ENCODE assay signal across 27 cellular contexts in genomic region chr12:19415563-19415962, GRCh38.
"Had no signal": no experiment of that assay in that cellular context is flagged by ENCODE, and none has a peak within 500 bp of the region (broad histone marks: within the 10 kb centered on the region; RNA-seq: fewer than 3 reads in every experiment).

No MANE protein-coding gene starts in this region.

- H3K36me3 ChIP-seq: adrenal gland, breast epithelium, cardiac muscle cell, colonic mucosa had no signal

- DNase-seq: activated CD4-positive, alpha-beta memory T cell treated with anti-CD3 and anti-CD28 coated beads for 36 hours; activated CD4-positive, alpha-beta T cell treated with anti-CD3 and anti-CD28 coated beads for 36 hours; activated CD4-positive, alpha-beta T cell treated with anti-CD3 and anti-CD28 coated beads, Interleukin-2, amount 10 ng/mL, durations not matched to agents 24 days and 14 days; activated CD4-positive, CD25-positive, alpha-beta regulatory T cell; activated CD4-positive, CD25-positive, alpha-beta regulatory T cell treated with anti-CD3 and anti-CD28 coated beads, Interleukin-2, amount 50 U/mL, for 72 hours; activated CD8-positive, alpha-beta memory T cell treated with anti-CD3 and anti-CD28 coated beads, Interleukin-2, amount 10 ng/mL, durations not matched to agents 7 days and 5 days; activated CD8-positive, alpha-beta memory T cell treated with anti-CD3 and anti-CD28 coated beads, Interleukin-2, amount 50 U/mL, for 4 hours; activated CD8-positive, alpha-beta T cell treated with anti-CD3 and anti-CD28 coated beads, Interleukin-2, amount 10 ng/mL, durations not matched to agents 7 days and 5 days; activated effector memory CD4-positive, alpha-beta T cell treated with anti-CD3 and anti-CD28 coated beads, Interleukin-2, amount 50 U/mL, for 16 hours; activated naive CD4-positive, alpha-beta T cell treated with anti-CD3 and anti-CD28 coated beads for 36 hours; activated naive CD8-positive, alpha-beta T cell treated with anti-CD3 and anti-CD28 coated beads for 36 hours; activated naive CD8-positive, alpha-beta T cell treated with anti-CD3 and anti-CD28 coated beads, Interleukin-2, amount 50 U/mL, for 24 hours; activated T-cell treated with anti-CD3 and anti-CD28 coated beads, Interleukin-2, amount 50 U/mL, for 1 hour; activated T-cell treated with anti-CD3 and anti-CD28 coated beads, Interleukin-2, amount 50 U/mL, for 48 hours; adrenal gland; amygdala; aorta; central memory CD4-positive, alpha-beta T cell; cerebellar nuclear complex; colonic mucosa; effector CD8-positive, alpha-beta T cell; foreskin fibroblast; T-helper 2 cell had no signal

- FAIRE-seq: frontal cortex had no signal

- ATAC-seq: activated CD4-positive, alpha-beta T cell treated with anti-CD3 and anti-CD28 coated beads for 36 hours; activated CD8-positive, alpha-beta memory T cell treated with anti-CD3 and anti-CD28 coated beads, Interleukin-2, amount 10 ng/mL, durations not matched to agents 7 days and 5 days; activated CD8-positive, alpha-beta T cell treated with anti-CD3 and anti-CD28 coated beads, Interleukin-2, amount 10 ng/mL, durations not matched to agents 7 days and 5 days; activated naive CD8-positive, alpha-beta T cell treated with anti-CD3 and anti-CD28 coated beads, Interleukin-2, amount 50 U/mL, for 24 hours; esophagus mucosa had no signal

- H3K27ac ChIP-seq: adrenal gland, breast epithelium, cardiac muscle cell, colonic mucosa had no signal

- H3K4me1 ChIP-seq: adrenal gland, breast epithelium, colonic mucosa had no signal

- H3K9me3 ChIP-seq: adrenal gland, breast epithelium, colonic mucosa had no signal

- H3K27me3 ChIP-seq: adrenal gland, breast epithelium, cardiac muscle cell, colonic mucosa had no signal

- H3K4me3 ChIP-seq: adrenal gland, breast epithelium, cardiac muscle cell, colonic mucosa had no signal
